In the genomic region with DNA sequence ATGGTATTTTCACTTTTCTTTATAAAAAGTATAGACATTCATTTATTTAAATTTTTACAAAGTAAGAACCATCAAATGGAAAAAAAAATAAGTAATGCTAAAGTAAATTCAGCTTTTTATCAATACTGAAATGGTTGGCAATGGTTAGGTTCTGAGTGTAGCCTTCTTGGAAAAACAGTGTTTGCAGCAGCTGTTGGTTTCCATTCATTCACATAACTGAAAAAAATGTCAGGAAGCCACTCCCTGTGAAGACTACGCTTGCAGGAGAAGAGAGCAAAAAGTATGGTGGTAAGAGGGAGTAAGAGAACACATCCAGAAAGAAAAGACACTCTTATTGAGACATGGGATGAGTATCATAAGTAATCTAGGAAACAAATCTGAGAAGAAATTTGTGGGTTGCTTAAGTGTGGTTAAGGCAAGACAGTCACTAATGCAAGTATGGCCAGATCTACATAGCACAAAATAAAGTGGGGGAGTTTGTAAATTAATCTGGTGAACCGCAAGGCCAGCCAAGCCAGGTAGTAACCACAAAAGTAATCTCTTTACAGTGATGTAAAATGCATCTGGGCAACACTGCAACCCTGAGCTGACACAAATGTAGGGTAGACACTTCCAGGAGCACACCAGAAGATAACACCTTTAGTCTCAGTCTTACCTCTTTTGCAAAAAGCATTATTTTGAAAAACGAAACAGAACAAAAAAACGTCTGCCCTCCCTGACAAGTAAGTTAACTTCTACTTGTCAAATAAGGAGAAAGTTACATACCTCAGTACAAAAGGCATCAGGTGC, we compare ENCODE assay signal across 1 cellular context.
TF ChIP-seq lines count a peak whose summit lies in the region.

No MANE protein-coding gene starts in this region.

TF ChIP-seq in GM12878, 131 proteins besides CTCF, POLR2A, EP300 and RAD21:
- TF ChIP-seq ESRRA (IDR thresholded peaks at IDR 0.05; ENCODE audit: low read length) (no peak), TARDBP (IDR thresholded peaks at IDR 0.05; ENCODE audit: borderline replicate concordance) (no peak), FOS (IDR thresholded peaks at IDR 0.05; ENCODE audit: borderline replicate concordance, extremely low read depth, insufficient read length) (no peak)
